ENCODE assay signal across 8 cellular contexts in genomic region chr6:118893095-118893881, GRCh38. TPM values are rescaled to one million over a fixed set of nuclear protein-coding genes. Genes with fewer than 3 reads are reported as not detected.
A peak's percentile ranks its signal among the peaks of the same experiment; 100 is the strongest.
DNase-seq lines count a peak whose midpoint lies in the region; ATAC-seq and TF ChIP-seq lines count a peak whose summit lies in the region.

No MANE protein-coding gene starts in this region.

- H3K18ac ChIP-seq in neuronal stem cell (ENCODE audit: low read length), result no peak overlapping the region

- H3K4ac ChIP-seq in neuronal stem cell (ENCODE audit: low read length), result no peak overlapping the region

- peaks cover 2% of the 10 kb centered on the region for H3K79me1 ChIP-seq in neuronal stem cell (ENCODE audit: low read depth, low read length)

- WGBS in neuronal stem cell (ENCODE audit: extremely low coverage in 2 of 2, insufficient read length in 2 of 2, insufficient replicate concordance in 1 of 2), 2 donors, result no CpG with 5 or more reads among the region's 20 CpGs

- no peaks in the 10 kb centered on the region for H3K27me3 ChIP-seq in neuronal stem cell (ENCODE audit: control insufficient read depth in 3 of 3, insufficient read depth in 3 of 3, low read depth in 1 of 3, low read length in 3 of 3)

- H3K4me1 ChIP-seq in neuronal stem cell (ENCODE audit: control insufficient read depth in 2 of 2, insufficient read depth in 1 of 2, low read depth in 1 of 2, low read length in 2 of 2), result peaks cover 3 to 9% of the 10 kb centered on the region in 2 donors

- H3K23ac ChIP-seq in neuronal stem cell (ENCODE audit: low read depth, low read length, poor library complexity), result no peak overlapping the region

- H2BK12ac ChIP-seq in neuronal stem cell (ENCODE audit: low read length), result no peak overlapping the region

- H4K8ac ChIP-seq in neuronal stem cell (ENCODE audit: low read depth, low read length), result no peak overlapping the region

- H3K36me3 ChIP-seq in neuronal stem cell (replicated peaks in 1 of 2; ENCODE audit: control insufficient read depth in 2 of 2, insufficient read depth in 2 of 2, low read length in 2 of 2), result peaks cover 0 to 26% of the 10 kb centered on the region in 2 donors

- H4K91ac ChIP-seq in neuronal stem cell (ENCODE audit: low read depth, low read length, poor library complexity), result no peak overlapping the region

- no peak overlapping the region for H3K9ac ChIP-seq in neuronal stem cell (ENCODE audit: low read depth, low read length, poor library complexity)

- H2AFZ ChIP-seq in neuronal stem cell (ENCODE audit: low read length), result peak overlapping the region; percentile 84

- no peak overlapping the region for H2AK5ac ChIP-seq in neuronal stem cell (ENCODE audit: low read depth, low read length)

- H3K27ac ChIP-seq in neuronal stem cell (replicated peaks; ENCODE audit: low read length), result peak overlapping the region; percentile 43

- H2BK15ac ChIP-seq in neuronal stem cell (ENCODE audit: low read length), result no peak overlapping the region

- peak overlapping the region; percentile 66 for H3K4me2 ChIP-seq in neuronal stem cell (ENCODE audit: insufficient read depth, low read length, poor library complexity, severe bottlenecking)

- no peak overlapping the region for H2BK5ac ChIP-seq in neuronal stem cell (ENCODE audit: low read length)

- H3K4me3 ChIP-seq in fibroblast of pulmonary artery (replicated peaks; ENCODE audit: low read depth, low read length) (peak overlapping the region; percentile 65), neuronal stem cell (ENCODE audit: low read length in 2 of 2) (peak overlapping the region; percentile 50 to 75)

- H3K9me3 ChIP-seq in neuronal stem cell (replicated peaks in 1 of 2; ENCODE audit: control insufficient read depth in 2 of 2, insufficient read depth in 1 of 2, low read depth in 1 of 2, low read length in 2 of 2), result no peaks in the 10 kb centered on the region

- no peak overlapping the region for H2BK120ac ChIP-seq in neuronal stem cell (ENCODE audit: low read depth, low read length)

- H3K14ac ChIP-seq in neuronal stem cell (ENCODE audit: low read length), result no peak overlapping the region

- DNase-seq in AG20443 (ENCODE audit: low spot score) (peak; percentile 34), NCI-H226 (peak; percentile 15), fibroblast of pulmonary artery (ENCODE audit: low read depth) (peak; percentile 83), neuronal stem cell (ENCODE audit: low spot score) (no peak), GM19238 (ENCODE audit: insufficient read length, low spot score) (no peak)
- DNase-seq in activated CD8-positive, alpha-beta memory T cell treated with anti-CD3 and anti-CD28 coated beads, Interleukin-2, amount 50 U/mL, for 4 hours, result peak; percentile 27

- peak; percentile 11 for ATAC-seq in GM18870 (IDR thresholded peaks at IDR 0.05; ENCODE audit: unreplicated experiment)
- peak; percentile 20 for ATAC-seq in HG03354 (IDR thresholded peaks at IDR 0.05; ENCODE audit: poor library complexity, severe bottlenecking, unreplicated experiment)

- TF ChIP-seq CTCF in fibroblast of pulmonary artery (IDR thresholded peaks at IDR 0.05; ENCODE audit: low read length, missing control alignments), result no peak

RNA-seq across cellular contexts. Expression of gene ASF1A, which starts 0.7 kb away (rescaled TPM):
- 28.3 TPM for polyA plus RNA-seq in neuronal stem cell (2013, experiment 1 of 2)
- 28.0 TPM for polyA plus RNA-seq in neuronal stem cell (2013, experiment 2 of 2)

RNA-seq across cellular contexts. Expression of gene MCM9, which starts 41.7 kb away (rescaled TPM):
- polyA plus RNA-seq in neuronal stem cell (2013, experiment 1 of 2), result 5.1 TPM
- polyA plus RNA-seq in neuronal stem cell (2013, experiment 2 of 2), result 4.9 TPM

Comparison
In these comparisons a context has a peak if more than half of its experiments do, and no peak if none do; other contexts are left out.
1. DNase-seq: peak in AG20443 (single experiment), NCI-H226 (single experiment), activated CD8-positive, alpha-beta memory T cell treated with anti-CD3 and anti-CD28 coated beads, Interleukin-2, amount 50 U/mL, for 4 hours (single experiment) and fibroblast of pulmonary artery (single experiment); none in neuronal stem cell (single experiment) and GM19238 (single experiment).